Comparison of ENCODE assay signal across 1 cellular context in genomic region chr6:84568971-84569370, GRCh38.
TF ChIP-seq lines count a peak whose summit lies in the region.

No MANE protein-coding gene starts in this region.

TF ChIP-seq in WTC11, 78 proteins besides CTCF, POLR2A, EP300 and RAD21 (continued from another document):
- TF ChIP-seq, protein P1, sequence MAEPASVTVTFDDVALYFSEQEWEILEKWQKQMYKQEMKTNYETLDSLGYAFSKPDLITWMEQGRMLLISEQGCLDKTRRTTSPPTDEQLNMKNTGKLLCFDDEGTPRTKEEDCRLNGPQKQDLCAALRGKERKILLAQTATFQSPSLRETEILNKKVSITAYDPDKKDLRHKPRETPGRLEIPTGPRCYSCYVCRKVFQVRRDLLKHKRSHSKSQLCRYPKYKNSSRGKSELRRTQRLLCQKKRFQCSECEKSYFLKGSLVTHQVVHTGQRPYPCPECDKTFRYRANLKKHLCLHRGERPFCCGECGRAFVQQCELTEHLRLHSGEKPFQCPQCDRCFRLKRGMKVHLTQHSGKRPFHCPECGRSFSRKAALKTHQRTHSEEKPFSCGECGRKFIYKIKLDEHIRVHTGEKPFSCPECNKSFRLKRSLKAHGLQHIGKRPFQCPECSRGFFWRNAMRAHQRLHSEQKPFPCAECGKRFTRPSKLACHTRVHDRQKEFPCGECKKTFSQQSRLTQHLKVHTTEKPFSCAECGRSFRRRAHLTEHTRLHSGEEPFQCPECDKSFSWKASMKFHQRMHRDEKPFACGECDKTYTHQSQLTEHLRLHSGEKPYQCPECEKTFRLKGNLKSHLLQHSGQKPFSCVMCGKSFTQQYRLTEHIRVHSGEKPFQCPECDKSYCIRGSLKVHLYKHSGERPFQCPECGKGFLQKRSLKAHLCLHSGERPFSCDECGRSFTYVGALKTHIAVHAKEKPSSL (CRISPR knock-in tag; conservative IDR thresholded peaks at IDR 0.05) = no peak
TF ChIP-seq in WTC11: peak in this region for 0.
